Comparison of ENCODE assay signal across 7 cellular contexts in the genomic region with DNA sequence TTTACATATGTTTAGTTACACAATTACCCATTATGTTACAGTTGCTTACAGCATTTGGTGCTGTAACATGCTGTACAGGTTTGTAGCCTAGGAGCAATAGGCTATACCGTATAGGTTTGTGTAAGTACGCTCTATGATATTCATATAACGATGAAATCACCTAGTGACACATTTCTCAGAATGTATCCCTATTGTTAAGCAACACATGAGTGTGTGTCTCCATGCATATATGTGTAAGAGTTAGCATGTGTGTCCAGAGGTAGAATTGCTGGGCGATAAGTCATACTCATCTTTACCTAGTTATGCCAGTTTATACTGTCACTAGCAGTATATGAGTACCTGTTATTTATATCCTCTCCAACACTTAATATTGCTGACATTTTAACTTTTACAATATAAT. TPM values are rescaled to one million over a fixed set of nuclear protein-coding genes. Genes with fewer than 3 reads are reported as not detected.
A peak's percentile ranks its signal among the peaks of the same experiment; 100 is the strongest.
DNase-seq lines count a peak whose midpoint lies in the region; ATAC-seq, FAIRE-seq and TF ChIP-seq lines count a peak whose summit lies in the region.
"Not testable (repeated sequence)": the region's sequence is repeated elsewhere in the genome, so short reads cannot be mapped to it uniquely, and the experiment has no call there.

No MANE protein-coding gene starts in this region.

- H3K36me3 Mint-ChIP-seq in activated T-cell treated with anti-CD3 and anti-CD28 coated beads, Interleukin-2, amount 50 U/mL, for 72 hours (ENCODE audit: insufficient read depth in 2 of 2); astrocyte (ENCODE audit: low read depth, unreplicated experiment); natural killer cell treated with Interleukin-12 subunit alpha and Interleukin-12 subunit beta and Interleukin-15 and Interleukin-18, amount 100 ng/mL, for 72 hours: not testable (repeated sequence)

- not testable (repeated sequence) for H3K4me1 ChIP-seq in astrocyte (ENCODE audit: insufficient read depth, low read length); foreskin keratinocyte

- not testable (repeated sequence) for TF ChIP-seq CTCF in astrocyte (IDR thresholded peaks at IDR 0.05; ENCODE audit: insufficient read depth, low read depth, low read length); foreskin keratinocyte (conservative IDR thresholded peaks at IDR 0.05)

- not testable (repeated sequence) for H3K4me2 ChIP-seq in astrocyte (ENCODE audit: low read length)

- not testable (repeated sequence) for H3K4me1 Mint-ChIP-seq in activated T-cell treated with anti-CD3 and anti-CD28 coated beads, Interleukin-2, amount 50 U/mL, for 72 hours (ENCODE audit: low read depth); astrocyte (ENCODE audit: low read depth, unreplicated experiment); natural killer cell treated with Interleukin-12 subunit alpha and Interleukin-12 subunit beta and Interleukin-15 and Interleukin-18, amount 100 ng/mL, for 72 hours (ENCODE audit: low read depth in 2 of 2)

- not testable (repeated sequence) for H3K79me2 ChIP-seq in astrocyte (ENCODE audit: insufficient read depth, low read length)

- peak; percentile 79 to 88 for ATAC-seq in activated CD4-positive, CD25-positive, alpha-beta regulatory T cell treated with anti-CD3 and anti-CD28 coated beads, Interleukin-2, amount 50 U/mL, for 24 hours
- peak; percentile 84 to 86 for ATAC-seq in activated T-cell treated with anti-CD3 and anti-CD28 coated beads, Interleukin-2, amount 50 U/mL, for 72 hours (replicated peaks in 1 of 2)
- ATAC-seq in foreskin keratinocyte, result peak; percentile 85
- ATAC-seq in natural killer cell treated with Interleukin-12 subunit alpha and Interleukin-12 subunit beta and Interleukin-15 and Interleukin-18, amount 100 ng/mL, for 72 hours, result peak; percentile 71 to 81

- not testable (repeated sequence) for H3K4me3 Mint-ChIP-seq in activated T-cell treated with anti-CD3 and anti-CD28 coated beads, Interleukin-2, amount 50 U/mL, for 72 hours; astrocyte (ENCODE audit: unreplicated experiment); natural killer cell treated with Interleukin-12 subunit alpha and Interleukin-12 subunit beta and Interleukin-15 and Interleukin-18, amount 100 ng/mL, for 72 hours

- H3K27ac ChIP-seq in astrocyte (ENCODE audit: low read depth, low read length); foreskin keratinocyte: not testable (repeated sequence)

- H3K27me3 ChIP-seq in astrocyte (ENCODE audit: insufficient read depth, low read length); foreskin keratinocyte: not testable (repeated sequence)

- FAIRE-seq in H54 (lab: Jason Lieb, UNC), result peak; percentile 98
- peak; percentile 66 for FAIRE-seq in astrocyte (lab: Jason Lieb, UNC)
- peak; percentile 94 for FAIRE-seq in urothelium cell line (lab: Jason Lieb, UNC)

- H3K9ac ChIP-seq in astrocyte (ENCODE audit: low read length), result not testable (repeated sequence)

- H3K9me3 Mint-ChIP-seq in activated T-cell treated with anti-CD3 and anti-CD28 coated beads, Interleukin-2, amount 50 U/mL, for 72 hours; astrocyte (ENCODE audit: unreplicated experiment); natural killer cell treated with Interleukin-12 subunit alpha and Interleukin-12 subunit beta and Interleukin-15 and Interleukin-18, amount 100 ng/mL, for 72 hours: not testable (repeated sequence)

- H3K36me3 ChIP-seq in astrocyte (ENCODE audit: insufficient read depth, low read length), result not testable (repeated sequence)

- not testable (repeated sequence) for H3K4me3 ChIP-seq in astrocyte (ENCODE audit: insufficient read depth, low read depth, low read length)

- not testable (repeated sequence) for H4K20me1 ChIP-seq in astrocyte (ENCODE audit: insufficient read depth, low read length)

- not testable (repeated sequence) for DNase-seq in H54 (ENCODE audit: insufficient read length, low spot score); activated T-cell treated with anti-CD3 and anti-CD28 coated beads, Interleukin-2, amount 50 U/mL, for 72 hours; astrocyte (ENCODE audit: low read depth); foreskin keratinocyte; natural killer cell treated with Interleukin-12 subunit alpha and Interleukin-12 subunit beta and Interleukin-15 and Interleukin-18, amount 100 ng/mL, for 72 hours (ENCODE audit: low spot score); urothelium cell line (ENCODE audit: low spot score)

- H3K27me3 Mint-ChIP-seq in activated T-cell treated with anti-CD3 and anti-CD28 coated beads, Interleukin-2, amount 50 U/mL, for 72 hours (ENCODE audit: low read depth); astrocyte (ENCODE audit: low read depth, unreplicated experiment); natural killer cell treated with Interleukin-12 subunit alpha and Interleukin-12 subunit beta and Interleukin-15 and Interleukin-18, amount 100 ng/mL, for 72 hours: not testable (repeated sequence)

- H2AFZ ChIP-seq in astrocyte (ENCODE audit: low read depth, low read length), result not testable (repeated sequence)

- TF ChIP-seq POLR2A in H54 (IDR thresholded peaks at IDR 0.05; ENCODE audit: low read depth, low read length), result not testable (repeated sequence)

- not testable (repeated sequence) for H3K27ac Mint-ChIP-seq in activated T-cell treated with anti-CD3 and anti-CD28 coated beads, Interleukin-2, amount 50 U/mL, for 72 hours; astrocyte (ENCODE audit: unreplicated experiment); natural killer cell treated with Interleukin-12 subunit alpha and Interleukin-12 subunit beta and Interleukin-15 and Interleukin-18, amount 100 ng/mL, for 72 hours

- H3K9me3 ChIP-seq in astrocyte (ENCODE audit: insufficient read depth, low read depth, low read length), result not testable (repeated sequence)

RNA-seq across cellular contexts. Expression of a gene that starts 21.6 kb away (rescaled TPM):
- 10 to 100 TPM; 15.4 to 25.0 TPM for total RNA-seq in activated T-cell treated with anti-CD3 and anti-CD28 coated beads, Interleukin-2, amount 50 U/mL, for 72 hours
- total RNA-seq in astrocyte, result 10.6 and 12.2 TPM in 2 replicates
- total RNA-seq in foreskin keratinocyte, result 6.5 and 11.3 TPM in 2 replicates
- polyA plus RNA-seq in foreskin keratinocyte, result 8.5 and 12.2 TPM in 2 replicates
- total RNA-seq in natural killer cell treated with Interleukin-12 subunit alpha and Interleukin-12 subunit beta and Interleukin-15 and Interleukin-18, amount 100 ng/mL, for 72 hours, result 10 to 100 TPM; 25.1 to 31.3 TPM
